Comparison of ENCODE assay signal across 1 cellular context in genomic region chr1:113242481-113242880, GRCh38.
TF ChIP-seq lines count a peak whose summit lies in the region.

No MANE protein-coding gene starts in this region.

TF ChIP-seq in K562, 482 proteins besides CTCF, POLR2A, EP300 and RAD21 (continued from another document):
- TF ChIP-seq ZNF644 (tag; IDR thresholded peaks at IDR 0.05; ENCODE audit: low read depth), result no peak
